In genomic region chr19:14206737-14207725, GRCh38 we compare ENCODE assay signal across 8 cellular contexts. TPM values are rescaled to one million over a fixed set of nuclear protein-coding genes. Genes with fewer than 3 reads are reported as not detected.
DNase-seq lines count a peak whose midpoint lies in the region; TF ChIP-seq lines count a peak whose summit lies in the region.
"Not testable (repeated sequence)": the region's sequence is repeated elsewhere in the genome, so short reads cannot be mapped to it uniquely, and the experiment has no call there.

No MANE protein-coding gene starts in this region.

- not testable (repeated sequence) for TF ChIP-seq EP300 in suprapubic skin (IDR thresholded peaks at IDR 0.05)

- H3K27me3 Mint-ChIP-seq in activated CD4-positive, alpha-beta memory T cell treated with anti-CD3 and anti-CD28 coated beads, Interleukin-2, amount 10 ng/mL, durations not matched to agents 7 days and 5 days: peaks cover 59% of the 10 kb centered on the region

- DNase-seq in DMS79 treated with DMSO at 0.1 percent for 48 hours (lab: John Stamatoyannopoulos, UW) (peak; percentile 98), KG1 (lab: John Stamatoyannopoulos, UW) (peak; percentile 72), NT2/D1 (ENCODE audit: low read depth, low spot score) (peak; percentile 88), cerebellum (ENCODE audit: low spot score) (peak; percentile 88), prostate gland (ENCODE audit: low spot score) (peak; percentile 87), suprapubic skin (ENCODE audit: low spot score in 2 of 2) (peak; percentile 92 to 93)
- peak; percentile 75 for DNase-seq in activated CD4-positive, alpha-beta memory T cell treated with anti-CD3 and anti-CD28 coated beads, Interleukin-2, amount 10 ng/mL, durations not matched to agents 7 days and 5 days

- intact Hi-C loops in prostate gland (cut with DNase I): not testable (repeated sequence)

- POLR2A ChIA-PET in activated CD4-positive, alpha-beta memory T cell treated with anti-CD3 and anti-CD28 coated beads, Interleukin-2, amount 10 ng/mL, durations not matched to agents 7 days and 5 days (lab: Charles Lee): not testable (repeated sequence)

- H3K36me3 Mint-ChIP-seq in activated CD4-positive, alpha-beta memory T cell treated with anti-CD3 and anti-CD28 coated beads, Interleukin-2, amount 10 ng/mL, durations not matched to agents 7 days and 5 days (ENCODE audit: low read depth): not testable (repeated sequence)

- H3K4me1 Mint-ChIP-seq in activated CD4-positive, alpha-beta memory T cell treated with anti-CD3 and anti-CD28 coated beads, Interleukin-2, amount 10 ng/mL, durations not matched to agents 7 days and 5 days: peaks cover 20% of the 10 kb centered on the region

- H3K9me3 Mint-ChIP-seq in activated CD4-positive, alpha-beta memory T cell treated with anti-CD3 and anti-CD28 coated beads, Interleukin-2, amount 10 ng/mL, durations not matched to agents 7 days and 5 days: not testable (repeated sequence)

- H3K9me3 ChIP-seq in NT2/D1 (ENCODE audit: insufficient read depth, low read length); iPS-15b (ENCODE audit: control insufficient read depth, insufficient read depth, low read length); prostate gland; suprapubic skin: not testable (repeated sequence)

- WGBS in prostate gland: under 1% methylated on average over 71 of the region's 89 CpGs
- WGBS in suprapubic skin: under 1% methylated on average over 65 of the region's 89 CpGs

- not testable (repeated sequence) for H3K36me3 ChIP-seq in NT2/D1 (ENCODE audit: insufficient read depth, insufficient read length, low read length); iPS-15b (ENCODE audit: control insufficient read depth, insufficient read depth, low read length); prostate gland; suprapubic skin

- H3K27ac ChIP-seq in prostate gland: peak overlapping the region; percentile 61 to 77
- H3K27ac ChIP-seq in suprapubic skin: peak overlapping the region; percentile 45

- not testable (repeated sequence) for H3K27ac Mint-ChIP-seq in activated CD4-positive, alpha-beta memory T cell treated with anti-CD3 and anti-CD28 coated beads, Interleukin-2, amount 10 ng/mL, durations not matched to agents 7 days and 5 days

- not testable (repeated sequence) for H3K4me1 ChIP-seq in NT2/D1 (ENCODE audit: insufficient read depth, insufficient read length); iPS-15b (ENCODE audit: control insufficient read depth, insufficient read depth, low read length); prostate gland (replicated peaks)
- H3K4me1 ChIP-seq in suprapubic skin: peaks cover 42% of the 10 kb centered on the region

- peak in 2 of 4 experiments; percentile 11 to 13 for TF ChIP-seq CTCF in prostate gland (IDR thresholded peaks at IDR 0.05)
- TF ChIP-seq CTCF in suprapubic skin (IDR thresholded peaks at IDR 0.05): not testable (repeated sequence)

- not testable (repeated sequence) for TF ChIP-seq POLR2A in prostate gland (IDR thresholded peaks at IDR 0.05)
- peak in 1 of 2 donors; percentile 33 for TF ChIP-seq POLR2A in suprapubic skin (IDR thresholded peaks at IDR 0.05)

- H3K9ac ChIP-seq in NT2/D1 (ENCODE audit: insufficient read length, low read depth): peak overlapping the region; percentile 42
- peak overlapping the region; percentile 37 for H3K9ac ChIP-seq in iPS-15b (ENCODE audit: low read depth, low read length)

- H3K27me3 ChIP-seq in NT2/D1 (ENCODE audit: insufficient read depth, insufficient read length): peaks cover 13% of the 10 kb centered on the region
- H3K27me3 ChIP-seq in iPS-15b (ENCODE audit: control insufficient read depth, insufficient read depth, low read length); prostate gland (replicated peaks; ENCODE audit: insufficient read depth); suprapubic skin: not testable (repeated sequence)

- CTCF ChIA-PET in activated CD4-positive, alpha-beta memory T cell treated with anti-CD3 and anti-CD28 coated beads, Interleukin-2, amount 10 ng/mL, durations not matched to agents 7 days and 5 days (lab: Charles Lee): not testable (repeated sequence)

- H3K4me3 ChIP-seq in NT2/D1 (ENCODE audit: insufficient read length, low read depth) (peak overlapping the region; percentile 34), iPS-15b (ENCODE audit: low read depth, low read length) (peak overlapping the region; percentile 62), prostate gland (peak overlapping the region; percentile 54 to 59), suprapubic skin (peak overlapping the region; percentile 83)

- peak overlapping the region; percentile 83 for H3K4me3 Mint-ChIP-seq in activated CD4-positive, alpha-beta memory T cell treated with anti-CD3 and anti-CD28 coated beads, Interleukin-2, amount 10 ng/mL, durations not matched to agents 7 days and 5 days

RNA-seq across cellular contexts. Expression of gene ADGRL1, which starts 1.1 kb away (rescaled TPM):
- 1 to 10 TPM; 6.5 to 6.7 TPM for total RNA-seq in activated CD4-positive, alpha-beta memory T cell treated with anti-CD3 and anti-CD28 coated beads, Interleukin-2, amount 10 ng/mL, durations not matched to agents 7 days and 5 days
- total RNA-seq in cerebellum (55.7 TPM), prostate gland (10 to 100 TPM; 13.0 to 44.1 TPM), suprapubic skin (10 to 100 TPM; 22.3 to 36.4 (median 27.3) TPM)

Comparison
In these comparisons a context has a peak if more than half of its experiments do, and no peak if none do; other contexts are left out.
1. Peak in every context shown above with its lines: DNase-seq, H3K4me3 ChIP-seq and H3K27ac ChIP-seq.